8 cellular contexts compared by ENCODE assay signal in genomic region chr11:118252688-118253087, GRCh38. TPM values are rescaled to one million over a fixed set of nuclear protein-coding genes. Genes with fewer than 3 reads are reported as not detected.
DNase-seq lines count a peak whose midpoint lies in the region; ATAC-seq, FAIRE-seq and TF ChIP-seq lines count a peak whose summit lies in the region.

No MANE protein-coding gene starts in this region.

- FAIRE-seq in GM12892 (lab: Jason Lieb, UNC): peak; percentile 82

- ATAC-seq in HG03378 (IDR thresholded peaks at IDR 0.05; ENCODE audit: unreplicated experiment): no peak
- no peak for ATAC-seq in HG03439 (IDR thresholded peaks at IDR 0.05; ENCODE audit: unreplicated experiment)

- H3K79me2 ChIP-seq in KMS-11 (ENCODE audit: insufficient read depth, low read depth): no peaks in the 10 kb centered on the region

- H3K27me3 Mint-ChIP-seq in osteocyte (ENCODE audit: unreplicated experiment): peaks cover 40% of the 10 kb centered on the region

- H3K4me3 Mint-ChIP-seq in osteocyte (ENCODE audit: unreplicated experiment): peak overlapping the region; percentile 84

- peaks cover 8% of the 10 kb centered on the region for H3K9me3 Mint-ChIP-seq in osteocyte (ENCODE audit: unreplicated experiment)

- H3K9ac ChIP-seq in KMS-11: peak overlapping the region; percentile 89; the same call in 1 of the 2 replicates

- TF ChIP-seq POLR2A in GM12892 (IDR thresholded peaks at IDR 0.05; ENCODE audit: low read depth, low read length): no peak

- DNase-seq in GM12892 (ENCODE audit: insufficient read length) (no peak), coronary artery (ENCODE audit: low spot score) (no peak), osteocyte (ENCODE audit: extremely low spot score, unreplicated experiment) (no peak), Ammon's horn (ENCODE audit: low spot score) (no peak), ecto neural progenitor cell (ENCODE audit: low spot score) (no peak)

- no peak overlapping the region for H3K27ac Mint-ChIP-seq in osteocyte (ENCODE audit: unreplicated experiment)

- H3K36me3 ChIP-seq in KMS-11 (ENCODE audit: insufficient read depth): no peaks in the 10 kb centered on the region

- no peaks in the 10 kb centered on the region for H3K27me3 ChIP-seq in KMS-11 (ENCODE audit: insufficient read depth, low read depth)

- peak overlapping the region; percentile 92 for H3K27ac ChIP-seq in KMS-11
- H3K27ac ChIP-seq in coronary artery: no peak overlapping the region

- H3K4me3 ChIP-seq in KMS-11 (IDR thresholded peaks at IDR 0.05; ENCODE audit: insufficient read depth, low read depth, low read length) (no peak overlapping the region), coronary artery (peak overlapping the region; percentile 77)

- H3K4me1 Mint-ChIP-seq in osteocyte (ENCODE audit: unreplicated experiment): peaks cover 9% of the 10 kb centered on the region

- no peaks in the 10 kb centered on the region for H4K20me1 ChIP-seq in KMS-11 (ENCODE audit: insufficient read depth)

- peak overlapping the region; percentile 93 for H3K4me2 ChIP-seq in KMS-11

- H3K4me1 ChIP-seq in KMS-11 (ENCODE audit: low read depth, poor library complexity, severe bottlenecking): peaks cover 10% of the 10 kb centered on the region

- peak overlapping the region; percentile 96 for H2AFZ ChIP-seq in KMS-11 (ENCODE audit: low read depth)

- H3K36me3 Mint-ChIP-seq in osteocyte (ENCODE audit: unreplicated experiment): peaks cover 6% of the 10 kb centered on the region

- TF ChIP-seq CTCF in KMS-11 (conservative IDR thresholded peaks at IDR 0.05; ENCODE audit: low read depth, low read length) (no peak), coronary artery (IDR thresholded peaks at IDR 0.05) (no peak), osteocyte (IDR thresholded peaks at IDR 0.05) (no peak)

RNA-seq across cellular contexts. Expression of gene MPZL3, which starts 0.5 kb away (rescaled TPM):
- 2.1 TPM for polyA plus RNA-seq in GM12892 (2012; ENCODE audit: missing spikeins)
- total RNA-seq in osteocyte: 0.37 and 0.40 TPM in 2 replicates

RNA-seq across cellular contexts. Expression of gene MPZL2, which starts 11.4 kb away (rescaled TPM):
- not detected for polyA plus RNA-seq in GM12892 (2012; ENCODE audit: missing spikeins)
- total RNA-seq in osteocyte: not detected in 2 replicates

RNA-seq across cellular contexts. Expression of gene JAML, which starts 27.9 kb away (rescaled TPM):
- 1.3 TPM for polyA plus RNA-seq in GM12892 (2012; ENCODE audit: missing spikeins)
- not detected in 2 replicates for total RNA-seq in osteocyte

RNA-seq across cellular contexts. Expression of gene CD3E, which starts 51.8 kb away (rescaled TPM):
- 0.25 TPM for polyA plus RNA-seq in GM12892 (2012; ENCODE audit: missing spikeins)
- not detected in 2 replicates for total RNA-seq in osteocyte
